In the genomic region with DNA sequence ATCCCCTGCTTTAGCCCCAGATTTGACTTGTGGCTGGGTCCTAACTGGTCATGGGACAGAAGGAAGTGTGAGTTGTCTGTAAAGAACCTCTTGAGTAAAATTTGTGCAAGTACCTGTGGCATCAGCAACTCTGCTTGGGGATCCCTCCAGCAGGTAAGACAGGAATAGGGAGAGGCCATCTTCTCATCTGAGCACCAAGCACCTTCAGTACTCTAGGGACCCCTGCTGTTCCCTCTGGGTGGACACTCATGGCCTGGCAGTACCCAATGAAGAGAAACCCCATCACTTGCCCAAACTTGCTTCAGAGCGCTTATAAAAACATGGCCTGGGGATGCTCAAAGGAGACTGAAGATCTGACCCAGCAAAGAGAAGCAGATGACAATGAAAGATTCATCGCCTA, we compare ENCODE assay signal across 13 cellular contexts.
DNase-seq lines count a peak whose midpoint lies in the region; ATAC-seq and TF ChIP-seq lines count a peak whose summit lies in the region.
"Had no signal": no experiment of that assay in that cellular context is flagged by ENCODE, and none has a peak within 500 bp of the region (broad histone marks: within the 10 kb centered on the region; RNA-seq: fewer than 3 reads in every experiment).

No MANE protein-coding gene starts in this region.

- H3K36me3 ChIP-seq in brain microvascular endothelial cell (replicated peaks) (no peaks in the 10 kb centered on the region), mucosa of descending colon (ENCODE audit: low read depth) (no peaks in the 10 kb centered on the region)
- H3K36me3 ChIP-seq: heart left ventricle had no signal

- intact Hi-C loops in mucosa of descending colon (cut with DNase I, micrococcal nuclease): no loop called here

- no peaks in the 10 kb centered on the region for H3K9me3 Mint-ChIP-seq in stimulated activated naive CD8-positive, alpha-beta T cell treated with anti-CD3 and anti-CD28 coated beads, Interleukin-15, amount 100 ng/mL, for 72 hours
- H3K9me3 Mint-ChIP-seq: activated CD4-positive, alpha-beta memory T cell treated with anti-CD3 and anti-CD28 coated beads for 36 hours; activated naive CD4-positive, alpha-beta T cell treated with anti-CD3 and anti-CD28 coated beads, Interleukin-2, amount 50 U/mL, for 24 hours; dendritic cell treated with granulocyte-macrophage colony-stimulating factor and Interleukin-4, amounts not matched to agents 40 ng/mL and 50 ng/mL, for 4 days had no signal

- TF ChIP-seq CTCF in GM12875 (IDR thresholded peaks at IDR 0.05; ENCODE audit: borderline replicate concordance, insufficient read depth, low read depth, low read length) (0 out of 2 replicates have a peak, but pooled peaks have one; percentile 6), brain microvascular endothelial cell (IDR thresholded peaks at IDR 0.05; ENCODE audit: low read depth, low read length, missing control alignments) (peak; percentile 51), mucosa of descending colon (IDR thresholded peaks at IDR 0.05) (no peak)

- H3K27me3 Mint-ChIP-seq in stimulated activated naive CD8-positive, alpha-beta T cell treated with anti-CD3 and anti-CD28 coated beads, Interleukin-15, amount 100 ng/mL, for 72 hours: peaks cover 39% of the 10 kb centered on the region

- in situ Hi-C loops in brain microvascular endothelial cell (cut with HindIII; ENCODE audit: low pct_ligation_motif_present, low sequenced_read_pairs): no loop called here

- no peak overlapping the region for H3K27ac Mint-ChIP-seq in stimulated activated naive CD8-positive, alpha-beta T cell treated with anti-CD3 and anti-CD28 coated beads, Interleukin-15, amount 100 ng/mL, for 72 hours
- H3K27ac Mint-ChIP-seq: activated CD4-positive, alpha-beta memory T cell treated with anti-CD3 and anti-CD28 coated beads for 36 hours; activated naive CD4-positive, alpha-beta T cell treated with anti-CD3 and anti-CD28 coated beads, Interleukin-2, amount 50 U/mL, for 24 hours; dendritic cell treated with granulocyte-macrophage colony-stimulating factor and Interleukin-4, amounts not matched to agents 40 ng/mL and 50 ng/mL, for 4 days had no signal

- H3K4me3 ChIP-seq in GM12875 (ENCODE audit: low read depth, low read length) (no peak overlapping the region), brain microvascular endothelial cell (ENCODE audit: low read depth, low read length) (no peak overlapping the region), mucosa of descending colon (no peak overlapping the region)
- H3K4me3 ChIP-seq: heart left ventricle had no signal

- no peaks in the 10 kb centered on the region for H3K27me3 ChIP-seq in brain microvascular endothelial cell (replicated peaks)

- H3K9me3 ChIP-seq in mucosa of descending colon: no peaks in the 10 kb centered on the region

- H3K27ac ChIP-seq in brain microvascular endothelial cell: no peak overlapping the region
- H3K27ac ChIP-seq: heart left ventricle had no signal

- H3K4me1 Mint-ChIP-seq in stimulated activated naive CD8-positive, alpha-beta T cell treated with anti-CD3 and anti-CD28 coated beads, Interleukin-15, amount 100 ng/mL, for 72 hours: no peaks in the 10 kb centered on the region
- H3K4me1 Mint-ChIP-seq: activated naive CD4-positive, alpha-beta T cell treated with anti-CD3 and anti-CD28 coated beads, Interleukin-2, amount 50 U/mL, for 24 hours had no signal

- H3K4me1 ChIP-seq in mucosa of descending colon (ENCODE audit: low read depth): no peaks in the 10 kb centered on the region
- H3K4me1 ChIP-seq: heart left ventricle had no signal

- peak; percentile 39 for ATAC-seq in mucosa of descending colon
- ATAC-seq in stimulated activated naive CD8-positive, alpha-beta T cell treated with anti-CD3 and anti-CD28 coated beads, Interleukin-15, amount 100 ng/mL, for 72 hours: no peak
- ATAC-seq: heart left ventricle had no signal

- peak; percentile 8 for DNase-seq in NCI-H1092 (lab: John Stamatoyannopoulos, UW)
- no peak for DNase-seq in brain microvascular endothelial cell
- peak in 1 of 3 donors; percentile 11 for DNase-seq in mucosa of descending colon
- DNase-seq in T-helper 2 cell: no peak
- DNase-seq in medulla oblongata (ENCODE audit: extremely low spot score): no peak
- DNase-seq in SIG-M5 (lab: John Stamatoyannopoulos, UW): no peak
- no peak for DNase-seq in stimulated activated naive CD8-positive, alpha-beta T cell treated with anti-CD3 and anti-CD28 coated beads, Interleukin-15, amount 100 ng/mL, for 72 hours
- DNase-seq: activated CD4-positive, alpha-beta memory T cell treated with anti-CD3 and anti-CD28 coated beads for 36 hours; heart left ventricle; NK-92 treated with Interleukin-12 subunit alpha and Interleukin-12 subunit beta, amount 100 ng/mL, for 24 hours had no signal

- H3K4me3 Mint-ChIP-seq in stimulated activated naive CD8-positive, alpha-beta T cell treated with anti-CD3 and anti-CD28 coated beads, Interleukin-15, amount 100 ng/mL, for 72 hours: no peak overlapping the region
- H3K4me3 Mint-ChIP-seq: activated CD4-positive, alpha-beta memory T cell treated with anti-CD3 and anti-CD28 coated beads for 36 hours; activated naive CD4-positive, alpha-beta T cell treated with anti-CD3 and anti-CD28 coated beads, Interleukin-2, amount 50 U/mL, for 24 hours; dendritic cell treated with granulocyte-macrophage colony-stimulating factor and Interleukin-4, amounts not matched to agents 40 ng/mL and 50 ng/mL, for 4 days had no signal
